In the genomic region with DNA sequence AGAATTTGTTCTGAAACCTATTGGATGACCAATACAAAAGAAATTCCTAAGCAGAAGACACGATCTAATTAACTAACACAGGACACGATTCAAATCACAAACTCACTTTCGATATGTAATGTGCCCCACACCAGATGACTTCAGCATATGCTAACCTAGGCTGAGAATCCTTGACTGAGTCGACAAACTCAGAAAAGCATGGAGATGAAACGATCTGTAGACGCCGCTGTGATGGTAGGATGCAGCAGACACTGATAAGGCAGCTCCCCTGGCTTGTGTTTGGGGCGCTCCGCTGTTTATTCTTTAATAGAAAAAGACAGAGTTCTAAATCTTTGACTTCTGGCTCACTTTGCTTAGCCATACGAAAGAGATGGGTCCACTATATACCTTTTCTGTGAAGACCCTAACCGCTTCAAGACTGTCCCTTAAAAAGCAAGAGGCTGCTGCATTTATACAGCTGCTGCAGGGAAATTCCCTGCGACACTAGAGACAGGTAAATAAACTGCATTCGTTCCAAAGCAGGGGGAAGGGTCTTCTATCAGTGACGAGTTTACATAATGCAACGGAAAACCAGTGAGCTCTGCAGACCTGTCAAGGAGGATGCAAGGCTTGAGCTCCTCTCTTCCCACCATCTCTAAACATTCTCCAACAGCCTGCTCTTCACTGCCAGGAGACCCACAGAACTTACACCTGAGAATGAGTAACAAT, we compare ENCODE assay signal across 1 cellular context.
TF ChIP-seq lines count a peak whose summit lies in the region.

No MANE protein-coding gene starts in this region.

TF ChIP-seq in H1, 55 proteins besides CTCF, POLR2A, EP300 and RAD21:
- TF ChIP-seq SP4 (IDR thresholded peaks at IDR 0.05; ENCODE audit: low read length) (no peak), SIN3A (conservative IDR thresholded peaks at IDR 0.05 in 1 of 2, IDR thresholded peaks at IDR 0.05 in 1 of 2; ENCODE audit: low read depth in 1 of 2, low read length in 2 of 2) (peak in 1 of 2 experiments; percentile 10; a peak in 1 of 4 replicates)
